12 cellular contexts compared by ENCODE assay signal in the genomic region with DNA sequence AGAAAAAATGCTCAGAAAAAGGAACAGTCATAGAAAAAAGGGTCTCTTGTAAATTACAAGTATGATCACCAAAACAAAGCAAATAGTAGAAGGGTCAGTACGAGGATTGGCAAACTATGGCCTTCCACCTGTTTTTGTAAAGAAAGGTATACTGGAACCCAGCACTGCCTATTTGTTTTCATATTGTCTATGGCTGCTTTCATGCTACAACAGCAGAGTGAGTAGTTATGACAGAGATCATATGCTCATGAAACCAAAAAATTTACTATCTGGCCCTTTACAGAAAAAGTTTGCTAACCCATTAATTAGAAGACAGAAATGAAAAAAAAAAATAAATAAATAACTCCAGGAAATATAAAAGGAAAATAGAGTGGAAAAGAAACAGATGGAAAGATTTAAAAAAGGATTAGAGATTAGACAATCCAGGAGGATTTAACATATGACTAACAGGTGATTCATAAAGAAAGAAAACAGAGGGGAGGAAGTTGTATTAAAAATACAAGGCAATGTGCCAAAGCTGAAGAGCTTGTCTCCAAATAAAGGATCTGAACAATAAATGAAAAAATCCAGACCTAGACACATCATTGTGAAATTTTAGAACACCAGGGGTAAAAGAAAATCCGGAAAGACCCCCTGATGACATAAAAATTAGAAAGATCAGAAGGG.
DNase-seq lines count a peak whose midpoint lies in the region; ATAC-seq and TF ChIP-seq lines count a peak whose summit lies in the region.
"Had no signal": no experiment of that assay in that cellular context is flagged by ENCODE, and none has a peak within 500 bp of the region (broad histone marks: within the 10 kb centered on the region; RNA-seq: fewer than 3 reads in every experiment).

No MANE protein-coding gene starts in this region.

- H3K36me3 ChIP-seq in fibroblast of lung (ENCODE audit: control insufficient read depth, insufficient read depth, low read length) (no peaks in the 10 kb centered on the region), gastrocnemius medialis (no peaks in the 10 kb centered on the region)
- H3K36me3 ChIP-seq: BLaER1 treated with 17β-estradiol and CSF1 and Interleukin-3, amounts not matched to agents 10 nM and 100 nM had no signal

- intact Hi-C loops in gastrocnemius medialis (cut with DNase I; ENCODE audit: low total_unique reads) = no loop called here

- no peaks in the 10 kb centered on the region for H3K9me3 ChIP-seq in fibroblast of lung (ENCODE audit: control insufficient read depth, insufficient read depth, low read depth, low read length)
- no peaks in the 10 kb centered on the region for H3K9me3 ChIP-seq in gastrocnemius medialis
- H3K9me3 ChIP-seq: BLaER1 treated with 17β-estradiol and CSF1 and Interleukin-3, amounts not matched to agents 10 nM and 100 nM had no signal

- no peak for TF ChIP-seq POLR2A in gastrocnemius medialis (IDR thresholded peaks at IDR 0.05)

- H3K4me2 ChIP-seq in fibroblast of lung (ENCODE audit: extremely low read depth, insufficient read depth, low read length) = no peak overlapping the region
- H3K4me2 ChIP-seq: BLaER1 treated with 17β-estradiol and CSF1 and Interleukin-3, amounts not matched to agents 10 nM and 100 nM had no signal

- H2AFZ ChIP-seq in fibroblast of lung (ENCODE audit: low read length) = no peak overlapping the region

- in situ Hi-C loops in gastrocnemius medialis (cut with MboI; ENCODE audit: low sequenced_read_pairs in 4 of 4) = no loop called here

- H3K4me3 ChIP-seq in fibroblast of lung (replicated peaks in 1 of 4; ENCODE audit: control extremely low read depth in 1 of 4, insufficient read depth in 1 of 4, low read depth in 3 of 4, low read length in 4 of 4) (no peak overlapping the region), gastrocnemius medialis (no peak overlapping the region)
- H3K4me3 ChIP-seq: BLaER1 treated with 17β-estradiol and CSF1 and Interleukin-3, amounts not matched to agents 10 nM and 100 nM had no signal

- DNase-seq in A172 (ENCODE audit: low spot score) (peak; percentile 77), GM04503 (ENCODE audit: low read depth) (peak; percentile 31), NCI-H82 treated with DMSO at 0.1 percent for 48 hours (lab: John Stamatoyannopoulos, UW; ENCODE audit: unreplicated experiment) (peak; percentile 66), fibroblast of lung (ENCODE audit: low read depth in 2 of 2) (peak; percentile 23 to 80), gastrocnemius medialis (no peak)
- no peak for DNase-seq in effector CD8-positive, alpha-beta T cell (lab: John Stamatoyannopoulos, UW)
- DNase-seq: activated CD4-positive, alpha-beta memory T cell treated with anti-CD3 and anti-CD28 coated beads, Interleukin-2, amount 10 ng/mL, durations not matched to agents 7 days and 5 days; left ventricle myocardium superior; NCI-H2107 had no signal

- ATAC-seq in gastrocnemius medialis (no peak), GM18498 (IDR thresholded peaks at IDR 0.05; ENCODE audit: unreplicated experiment) (no peak), GM18907 (IDR thresholded peaks at IDR 0.05; ENCODE audit: unreplicated experiment) (no peak)
- ATAC-seq: left ventricle myocardium superior had no signal

- no peaks in the 10 kb centered on the region for H4K20me1 ChIP-seq in fibroblast of lung (ENCODE audit: control insufficient read depth, extremely low read depth, insufficient read depth, low read length)
- H4K20me1 ChIP-seq: BLaER1 treated with 17β-estradiol and CSF1 and Interleukin-3, amounts not matched to agents 10 nM and 100 nM had no signal

- H3K4me1 ChIP-seq in fibroblast of lung (ENCODE audit: control insufficient read depth, extremely low read depth, insufficient read depth, low read length) = no peaks in the 10 kb centered on the region
- no peaks in the 10 kb centered on the region for H3K4me1 ChIP-seq in gastrocnemius medialis
- H3K4me1 ChIP-seq: BLaER1 treated with 17β-estradiol and CSF1 and Interleukin-3, amounts not matched to agents 10 nM and 100 nM had no signal

- no peak overlapping the region for H3K9ac ChIP-seq in fibroblast of lung (ENCODE audit: insufficient read depth, low read length)
- H3K9ac ChIP-seq: BLaER1 treated with 17β-estradiol and CSF1 and Interleukin-3, amounts not matched to agents 10 nM and 100 nM had no signal

- TF ChIP-seq CTCF in fibroblast of lung (conservative IDR thresholded peaks at IDR 0.05 in 1 of 2, IDR thresholded peaks at IDR 0.05 in 1 of 2; ENCODE audit: low read depth in 1 of 2, low read length in 2 of 2) = no peak
- TF ChIP-seq CTCF in gastrocnemius medialis (IDR thresholded peaks at IDR 0.05 in 4 of 5, conservative IDR thresholded peaks at IDR 0.05 in 1 of 5) = no peak

- H3K79me2 ChIP-seq in fibroblast of lung (ENCODE audit: control insufficient read depth, insufficient read depth, low read length) = no peaks in the 10 kb centered on the region

- H3K27me3 ChIP-seq in fibroblast of lung (ENCODE audit: control insufficient read depth, insufficient read depth, low read length) (no peaks in the 10 kb centered on the region), gastrocnemius medialis (no peaks in the 10 kb centered on the region)
- H3K27me3 ChIP-seq: BLaER1 treated with 17β-estradiol and CSF1 and Interleukin-3, amounts not matched to agents 10 nM and 100 nM had no signal

- no peak overlapping the region for H3K27ac ChIP-seq in fibroblast of lung (ENCODE audit: insufficient read depth, low read length)
- no peak overlapping the region for H3K27ac ChIP-seq in gastrocnemius medialis
- H3K27ac ChIP-seq: BLaER1 treated with 17β-estradiol and CSF1 and Interleukin-3, amounts not matched to agents 10 nM and 100 nM had no signal

Comparison
In these comparisons a context has a peak if more than half of its experiments do, and no peak if none do; other contexts are left out.
1. DNase-seq: peak in A172 (single experiment), GM04503 (single experiment), NCI-H82 treated with DMSO at 0.1 percent for 48 hours (single experiment) and fibroblast of lung (2 of 2); none in gastrocnemius medialis (0 of 2) and effector CD8-positive, alpha-beta T cell (single experiment).